Comparison of ENCODE assay signal across 15 cellular contexts in genomic region chr11:62082292-62082657, GRCh38. TPM values are rescaled to one million over a fixed set of nuclear protein-coding genes. Genes with fewer than 3 reads are reported as not detected.
DNase-seq lines count a peak whose midpoint lies in the region; ATAC-seq and TF ChIP-seq lines count a peak whose summit lies in the region.
"Had no signal": no experiment of that assay in that cellular context is flagged by ENCODE, and none has a peak within 500 bp of the region (broad histone marks: within the 10 kb centered on the region; RNA-seq: fewer than 3 reads in every experiment).

No MANE protein-coding gene starts in this region.

- H3K36me3 Mint-ChIP-seq in CD4-positive, alpha-beta T cell (ENCODE audit: low read depth), result no peaks in the 10 kb centered on the region
- H3K36me3 Mint-ChIP-seq in mesothelial cell of epicardium, result no peaks in the 10 kb centered on the region
- H3K36me3 Mint-ChIP-seq: activated CD4-positive, alpha-beta memory T cell treated with anti-CD3 and anti-CD28 coated beads for 36 hours; activated naive CD8-positive, alpha-beta T cell treated with anti-CD3 and anti-CD28 coated beads, Interleukin-2, amount 10 ng/mL, durations not matched to agents 7 days and 5 days; CD8-positive, alpha-beta memory T cell had no signal

- intact Hi-C loops in CD4-positive, alpha-beta T cell (cut with DNase I, micrococcal nuclease), result loop anchor here (1.0 to 2.0 kb wide), 6 partner anchors 57 to 284 kb away; no protein-coding TSS in a partner anchor

- H3K27ac ChIP-seq in 22Rv1 (no peak overlapping the region), OCI-LY3 (ENCODE audit: low read length) (no peak overlapping the region)
- no peak overlapping the region for H3K27ac ChIP-seq in CD4-positive, alpha-beta T cell (ENCODE audit: low read depth, low read length)
- H3K27ac ChIP-seq: suprapubic skin had no signal

- peaks cover 10% of the 10 kb centered on the region for H3K4me1 ChIP-seq in OCI-LY3 (ENCODE audit: low read length)

- H3K9me3 ChIP-seq in CD4-positive, alpha-beta T cell (ENCODE audit: control insufficient read depth, low read length), result no peaks in the 10 kb centered on the region
- no peaks in the 10 kb centered on the region for H3K9me3 ChIP-seq in OCI-LY3 (ENCODE audit: insufficient read depth, low read length)
- H3K9me3 ChIP-seq: suprapubic skin had no signal

- H3K27me3 ChIP-seq in CD4-positive, alpha-beta T cell (ENCODE audit: control insufficient read depth, insufficient read depth, low read length), result no peaks in the 10 kb centered on the region
- H3K27me3 ChIP-seq in OCI-LY3 (ENCODE audit: low read depth, low read length), result 0 out of 2 replicates have a peak, but pooled peaks cover 3% of the 10 kb centered on the region
- H3K27me3 ChIP-seq: suprapubic skin had no signal

- H3K79me2 ChIP-seq in OCI-LY3 (ENCODE audit: low read length), result no peaks in the 10 kb centered on the region

- peak overlapping the region; percentile 72 for H2AFZ ChIP-seq in OCI-LY3 (ENCODE audit: low read depth, low read length)

- H4K20me1 ChIP-seq in OCI-LY3 (ENCODE audit: insufficient read depth, low read length), result no peaks in the 10 kb centered on the region

- no peak overlapping the region for H3K27ac Mint-ChIP-seq in CD4-positive, alpha-beta T cell
- no peak overlapping the region for H3K27ac Mint-ChIP-seq in mesothelial cell of epicardium
- H3K27ac Mint-ChIP-seq: activated CD4-positive, alpha-beta memory T cell treated with anti-CD3 and anti-CD28 coated beads for 36 hours; activated naive CD8-positive, alpha-beta T cell treated with anti-CD3 and anti-CD28 coated beads, Interleukin-2, amount 10 ng/mL, durations not matched to agents 7 days and 5 days had no signal

- TF ChIP-seq CTCF in 22Rv1 (IDR thresholded peaks at IDR 0.05) (peak; percentile 32), OCI-LY3 (IDR thresholded peaks at IDR 0.05; ENCODE audit: low read depth, low read length) (no peak), mesothelial cell of epicardium (IDR thresholded peaks at IDR 0.05; ENCODE audit: unreplicated experiment) (peak; percentile 32)
- peak; percentile 18 for TF ChIP-seq CTCF in CD4-positive, alpha-beta T cell (IDR thresholded peaks at IDR 0.05)

- H3K9ac ChIP-seq in OCI-LY3 (ENCODE audit: low read length), result no peak overlapping the region

- CTCF ChIA-PET in CD4-positive, alpha-beta T cell (lab: Charles Lee), result interaction anchor here (0.6 to 9.2 kb wide), 65 partner anchors 8 to 290 kb away, joined by 3 to 207 read pairs (median 4); partner anchors contain the start of genes BEST1, FADS2, FADS3 and FEN1

- peak overlapping the region; percentile 90 for H3K4me2 ChIP-seq in OCI-LY3 (ENCODE audit: low read length)
- H3K4me2 ChIP-seq: smooth muscle cell had no signal

- peaks cover 8% of the 10 kb centered on the region for H3K4me1 Mint-ChIP-seq in CD4-positive, alpha-beta T cell (ENCODE audit: low read depth)
- H3K4me1 Mint-ChIP-seq in mesothelial cell of epicardium, result peaks cover 2% of the 10 kb centered on the region

- no peak overlapping the region for H3K4me3 Mint-ChIP-seq in CD4-positive, alpha-beta T cell
- no peak overlapping the region for H3K4me3 Mint-ChIP-seq in mesothelial cell of epicardium
- H3K4me3 Mint-ChIP-seq: activated CD4-positive, alpha-beta memory T cell treated with anti-CD3 and anti-CD28 coated beads for 36 hours; central memory CD8-positive, alpha-beta T cell had no signal

- ATAC-seq in CD4-positive, alpha-beta T cell (ENCODE audit: poor library complexity), result no peak
- ATAC-seq in GM18858 (IDR thresholded peaks at IDR 0.05; ENCODE audit: unreplicated experiment), result no peak
- ATAC-seq in HG03520 (IDR thresholded peaks at IDR 0.05; ENCODE audit: unreplicated experiment), result no peak

- POLR2A ChIA-PET in CD4-positive, alpha-beta T cell (lab: Charles Lee), result interaction anchor here (0.8 to 2.3 kb wide), 10 partner anchors 26 to 289 kb away, joined by 3 to 40 read pairs (median 10); partner anchors contain the start of genes FEN1 and FTH1

- no peaks in the 10 kb centered on the region for H3K27me3 Mint-ChIP-seq in CD4-positive, alpha-beta T cell
- no peaks in the 10 kb centered on the region for H3K27me3 Mint-ChIP-seq in mesothelial cell of epicardium (ENCODE audit: low read depth)
- H3K27me3 Mint-ChIP-seq: central memory CD8-positive, alpha-beta T cell had no signal

- peak overlapping the region; percentile 69 for H3K4me3 ChIP-seq in OCI-LY3 (ENCODE audit: low read length)
- H3K4me3 ChIP-seq: mucosa of descending colon, smooth muscle cell, suprapubic skin had no signal

- H3K36me3 ChIP-seq in OCI-LY3 (replicated peaks; ENCODE audit: low read depth, low read length), result no peaks in the 10 kb centered on the region
- H3K36me3 ChIP-seq: suprapubic skin had no signal

- no peak for DNase-seq in CD4-positive, alpha-beta T cell
- DNase-seq in mesothelial cell of epicardium (ENCODE audit: low spot score in 2 of 2, unreplicated experiment in 2 of 2) (no peak), HCEC 1CT (no peak), NCI-H2029 treated with DMSO at 0.1 percent for 48 hours (lab: John Stamatoyannopoulos, UW) (no peak)

- no peaks in the 10 kb centered on the region for H3K9me3 Mint-ChIP-seq in CD4-positive, alpha-beta T cell
- H3K9me3 Mint-ChIP-seq in mesothelial cell of epicardium, result peaks cover 4% of the 10 kb centered on the region
- H3K9me3 Mint-ChIP-seq: activated CD4-positive, alpha-beta memory T cell treated with anti-CD3 and anti-CD28 coated beads for 36 hours; activated naive CD8-positive, alpha-beta T cell treated with anti-CD3 and anti-CD28 coated beads, Interleukin-2, amount 10 ng/mL, durations not matched to agents 7 days and 5 days; CD8-positive, alpha-beta memory T cell; central memory CD8-positive, alpha-beta T cell had no signal

RNA-seq across cellular contexts. Expression of gene INCENP, which starts 41.5 kb away (rescaled TPM):
- total RNA-seq in CD4-positive, alpha-beta T cell, result 10 to 100 TPM; 12.6 to 16.3 TPM
- 50.4 to 51.6 TPM (median 50.9 TPM) in 3 replicates for total RNA-seq in mesothelial cell of epicardium
